In genomic region chr1:162206749-162207635, GRCh38 we compare ENCODE assay signal across 1 cellular context.
TF ChIP-seq lines count a peak whose summit lies in the region.

No MANE protein-coding gene starts in this region.

TF ChIP-seq in HEK293, 187 proteins besides CTCF, POLR2A, EP300 and RAD21 (continued from another document):
- TF ChIP-seq ZNF549 (tag by site-specific recombination; IDR thresholded peaks at IDR 0.05) (no peak), ZNF426 (tag by site-specific recombination; IDR thresholded peaks at IDR 0.05) (no peak), IKZF3 (tag by site-specific recombination; IDR thresholded peaks at IDR 0.05) (peak; percentile 43; the same call in 1 of the 2 replicates), ZNF223 (tag by site-specific recombination; IDR thresholded peaks at IDR 0.05) (no peak), ZNF18 (tag by site-specific recombination; IDR thresholded peaks at IDR 0.05) (peak; percentile 74), INSM2 (tag by site-specific recombination; IDR thresholded peaks at IDR 0.05) (no peak), ZNF155 (tag by site-specific recombination; IDR thresholded peaks at IDR 0.05) (no peak), ZNF530 (tag by site-specific recombination; IDR thresholded peaks at IDR 0.05; ENCODE audit: low read depth) (no peak), ZNF529 (tag by site-specific recombination; IDR thresholded peaks at IDR 0.05; ENCODE audit: insufficient replicate concordance) (no peak), ZNF24 (tag by site-specific recombination; IDR thresholded peaks at IDR 0.05) (no peak), ZNF398 (tag by site-specific recombination; IDR thresholded peaks at IDR 0.05) (no peak), SP3 (tag by site-specific recombination; IDR thresholded peaks at IDR 0.05) (no peak), ZNF623 (tag by site-specific recombination; IDR thresholded peaks at IDR 0.05) (no peak), ZNF521 (tag by site-specific recombination; IDR thresholded peaks at IDR 0.05) (no peak), ZNF561 (tag by site-specific recombination; IDR thresholded peaks at IDR 0.05; ENCODE audit: borderline replicate concordance) (no peak; the same call in 1 of the 2 replicates), ZNF513 (tag by site-specific recombination; IDR thresholded peaks at IDR 0.05) (no peak), ZNF843 (tag by site-specific recombination; IDR thresholded peaks at IDR 0.05) (peak; percentile 57), ZNF19 (tag by site-specific recombination; IDR thresholded peaks at IDR 0.05; ENCODE audit: low read depth) (no peak), ZNF184 (tag by site-specific recombination; IDR thresholded peaks at IDR 0.05) (no peak), ZIC2 (tag by site-specific recombination; IDR thresholded peaks at IDR 0.05) (no peak), ZBTB20 (tag by site-specific recombination; IDR thresholded peaks at IDR 0.05) (no peak; the same call in 1 of the 2 replicates), ZNF311 (tag by site-specific recombination; IDR thresholded peaks at IDR 0.05; ENCODE audit: borderline replicate concordance) (no peak), ZNF544 (tag by site-specific recombination; IDR thresholded peaks at IDR 0.05) (no peak), ZNF645 (tag by site-specific recombination; IDR thresholded peaks at IDR 0.05) (no peak), BCL11B (tag by site-specific recombination; IDR thresholded peaks at IDR 0.05; ENCODE audit: low read depth) (no peak), AEBP2 (tag by site-specific recombination; IDR thresholded peaks at IDR 0.05; ENCODE audit: borderline replicate concordance) (no peak), ZNF571 (tag by site-specific recombination; IDR thresholded peaks at IDR 0.05) (no peak), GLI2 (tag by site-specific recombination; IDR thresholded peaks at IDR 0.05; ENCODE audit: borderline replicate concordance, low read depth) (no peak), ZNF214 (tag by site-specific recombination; IDR thresholded peaks at IDR 0.05; ENCODE audit: borderline replicate concordance) (no peak), ZNF701 (tag by site-specific recombination; IDR thresholded peaks at IDR 0.05) (no peak), ZFP69B (tag by site-specific recombination; IDR thresholded peaks at IDR 0.05) (no peak), ZNF610 (tag by site-specific recombination; IDR thresholded peaks at IDR 0.05; ENCODE audit: borderline replicate concordance) (no peak), ZNF140 (tag by site-specific recombination; IDR thresholded peaks at IDR 0.05) (no peak)
TF ChIP-seq in HEK293: peak in this region for 27.
